ENCODE assay signal across 11 cellular contexts in the genomic region with DNA sequence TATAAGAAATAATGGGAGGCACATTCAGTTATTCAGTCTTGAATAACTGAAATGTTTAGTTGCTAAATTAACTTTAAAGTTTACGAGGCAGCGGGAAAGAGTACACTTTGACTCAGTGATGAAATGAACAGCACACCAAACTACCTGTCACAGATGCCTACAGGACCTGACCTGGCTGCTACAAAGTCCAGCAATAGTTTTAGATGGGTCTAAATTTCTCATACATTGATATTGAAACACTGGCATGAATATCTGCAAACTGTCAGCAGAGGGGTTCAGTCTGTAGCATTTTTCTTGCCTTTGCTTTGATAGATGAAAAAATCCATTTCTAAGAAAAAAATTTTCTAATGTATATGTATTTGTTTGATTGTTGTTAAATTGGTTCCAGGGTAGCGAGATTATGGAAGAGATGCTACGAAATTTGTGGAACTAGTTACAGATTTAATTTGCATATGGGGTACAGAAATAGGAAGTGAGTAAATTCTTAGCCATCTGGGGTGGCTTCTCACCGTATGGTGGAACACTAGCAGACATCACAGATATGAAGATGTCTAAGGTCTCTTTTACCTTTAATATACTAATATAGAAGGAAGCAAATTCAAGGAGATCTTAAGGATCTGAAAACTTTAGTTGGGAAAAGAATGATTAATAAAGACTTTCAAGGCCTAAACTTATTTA.
A peak's percentile ranks its signal among the peaks of the same experiment; 100 is the strongest.
DNase-seq lines count a peak whose midpoint lies in the region; ATAC-seq and FAIRE-seq lines count a peak whose summit lies in the region.
"Had no signal": no experiment of that assay in that cellular context is flagged by ENCODE, and none has a peak within 500 bp of the region (broad histone marks: within the 10 kb centered on the region; RNA-seq: fewer than 3 reads in every experiment).

No MANE protein-coding gene starts in this region.

- H3K4me1 ChIP-seq in BLaER1: peaks cover 6% of the 10 kb centered on the region; the same call in 1 of the 2 replicates
- H3K4me1 ChIP-seq: SJCRH30 had no signal

- peak; percentile 82 for FAIRE-seq in GM19239 (lab: Jason Lieb, UNC)

- H3K36me3 ChIP-seq in BLaER1: peaks cover 40% of the 10 kb centered on the region

- H3K9me3 ChIP-seq in BLaER1: no peaks in the 10 kb centered on the region
- H3K9me3 ChIP-seq: SJCRH30 had no signal

- no peak overlapping the region for H3K27ac ChIP-seq in BLaER1
- H3K27ac ChIP-seq: SJCRH30 had no signal

- no peaks in the 10 kb centered on the region for H3K27me3 ChIP-seq in BLaER1
- H3K27me3 ChIP-seq: SJCRH30 had no signal

- H3K4me3 ChIP-seq in BLaER1: no peak overlapping the region
- H3K4me3 ChIP-seq: SJCRH30 had no signal

- ATAC-seq in HG02642 (IDR thresholded peaks at IDR 0.05; ENCODE audit: poor library complexity, unreplicated experiment) (peak; percentile 72), HG03521 (IDR thresholded peaks at IDR 0.05; ENCODE audit: unreplicated experiment) (peak; percentile 92), HG03025 (IDR thresholded peaks at IDR 0.05; ENCODE audit: low FRiP score, unreplicated experiment) (no peak)

- no peaks in the 10 kb centered on the region for H4K20me1 ChIP-seq in BLaER1

- DNase-seq in GM19239 (ENCODE audit: insufficient read length, low spot score): no peak
- DNase-seq in NCI-H187 treated with DMSO at 0.1 percent for 48 hours (lab: John Stamatoyannopoulos, UW): no peak
- no peak for DNase-seq in stimulated activated CD4-positive, alpha-beta T cell treated with anti-CD3 and anti-CD28 coated beads, Interleukin-2, amount 100 ng/mL, for 48 hours
- no peak for DNase-seq in kidney tubule cell (ENCODE audit: low spot score)
- DNase-seq: activated CD4-positive, alpha-beta T cell treated with anti-CD3 and anti-CD28 coated beads, Interleukin-2, amount 10 ng/mL, durations not matched to agents 24 days and 14 days; GOT3; SJCRH30 had no signal

- H3K4me2 ChIP-seq in BLaER1: peak overlapping the region; percentile 26; the same call in 1 of the 2 replicates

- H3K9ac ChIP-seq in BLaER1: no peak overlapping the region
